In the genomic region with DNA sequence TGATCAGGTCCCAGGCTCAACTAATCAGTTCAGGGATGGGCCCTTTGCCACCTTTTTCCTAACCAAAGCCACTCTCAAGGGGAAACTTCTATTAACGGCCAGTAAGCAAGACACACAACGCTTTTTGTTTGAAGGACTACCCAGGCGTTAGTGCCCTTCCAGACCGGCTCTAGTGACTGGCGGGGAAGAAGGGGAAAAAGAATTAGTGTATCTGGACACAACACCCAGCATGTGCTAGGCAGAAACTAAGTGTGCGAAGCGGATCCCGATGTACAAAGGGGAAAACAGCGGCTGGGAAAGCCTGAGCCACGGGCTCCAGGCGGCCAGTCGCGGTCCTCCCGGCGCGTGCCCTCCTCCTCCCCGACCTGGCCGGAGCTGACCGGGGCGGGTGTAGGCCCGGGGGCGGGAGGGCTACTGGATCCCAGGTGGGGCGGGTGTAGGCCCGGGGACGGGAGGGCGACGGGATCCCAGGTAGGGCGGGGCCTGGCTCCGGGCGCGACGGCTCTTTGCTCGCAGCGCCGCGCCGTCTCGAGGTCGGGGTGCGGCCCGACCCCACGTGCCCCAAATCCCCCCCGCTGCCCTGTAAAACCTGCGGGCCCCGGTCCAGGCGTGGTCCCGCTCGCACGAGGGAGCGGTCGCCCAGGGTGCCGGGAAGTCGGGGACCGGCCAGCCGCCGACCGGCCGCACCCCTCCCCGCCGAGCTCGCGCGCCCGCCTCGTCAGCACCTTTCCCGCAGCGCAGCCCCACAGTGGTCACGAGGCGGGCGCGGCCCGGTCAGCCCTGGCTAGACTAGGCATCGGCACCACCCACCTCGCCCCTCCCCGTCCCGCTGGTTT, we compare ENCODE assay signal across 8 cellular contexts. TPM values are rescaled to one million over a fixed set of nuclear protein-coding genes. Genes with fewer than 3 reads are reported as not detected.
DNase-seq lines count a peak whose midpoint lies in the region; ATAC-seq lines count a peak whose summit lies in the region.

No MANE protein-coding gene starts in this region.

- POLR2A ChIA-PET in CD8-positive, alpha-beta memory T cell (lab: Charles Lee) = interaction anchor here (0.5 to 5.1 kb wide), 19 partner anchors 9 to 228 kb away, joined by 3 to 90 read pairs (median 7); partner anchors contain the start of genes C2orf42, MXD1, PCBP1 and PCYOX1

- peak overlapping the region; percentile 98 to 100 (median 100) for H3K27ac Mint-ChIP-seq in CD8-positive, alpha-beta memory T cell

- peak overlapping the region; percentile 88 for H3K27ac ChIP-seq in CD8-positive, alpha-beta memory T cell (ENCODE audit: low read depth, low read length)
- H3K27ac ChIP-seq in SJSA1 (peak overlapping the region; percentile 97), temporal lobe (ENCODE audit: low read depth, low read length) (peak overlapping the region; percentile 100)

- H3K4me1 ChIP-seq in CD8-positive, alpha-beta memory T cell (ENCODE audit: insufficient read depth, low read length) = peaks cover 53% of the 10 kb centered on the region
- peaks cover 32% of the 10 kb centered on the region for H3K4me1 ChIP-seq in SJSA1 (replicated peaks)

- no peaks in the 10 kb centered on the region for H3K36me3 ChIP-seq in CD8-positive, alpha-beta memory T cell (ENCODE audit: insufficient read depth, low read length)
- H3K36me3 ChIP-seq in SJSA1 = peaks cover 5% of the 10 kb centered on the region; the same call in 1 of the 2 replicates

- no peaks in the 10 kb centered on the region for H3K27me3 ChIP-seq in CD8-positive, alpha-beta memory T cell (ENCODE audit: insufficient read depth, low read length, poor library complexity, severe bottlenecking)
- no peaks in the 10 kb centered on the region for H3K27me3 ChIP-seq in SJSA1 (replicated peaks)

- peak overlapping the region; percentile 88 to 94 (median 90) for H3K4me3 Mint-ChIP-seq in CD8-positive, alpha-beta memory T cell

- no peaks in the 10 kb centered on the region for H3K9me3 ChIP-seq in CD8-positive, alpha-beta memory T cell (ENCODE audit: low read length)
- no peaks in the 10 kb centered on the region for H3K9me3 ChIP-seq in SJSA1 (replicated peaks)

- intact Hi-C loops in left colon (cut with DNase I, micrococcal nuclease) = loop anchor here (5.0 kb wide), 2 partner anchors 55 to 230 kb away; partner anchors contain the start of gene PCBP1 (in 1 of the 2)

- H3K27me3 Mint-ChIP-seq in CD8-positive, alpha-beta memory T cell = peaks cover 0 to 4% of the 10 kb centered on the region in 2 donors

- CTCF ChIA-PET in CD8-positive, alpha-beta memory T cell (lab: Charles Lee) = interaction anchor here (0.7 to 4.1 kb wide), 21 partner anchors 9 to 231 kb away, joined by 3 to 54 read pairs (median 7); partner anchors contain the start of genes C2orf42, MXD1, PCBP1 and PCYOX1

- peak overlapping the region; percentile 46 for H3K4me3 ChIP-seq in CD8-positive, alpha-beta memory T cell (ENCODE audit: low read length)
- H3K4me3 ChIP-seq in SJSA1 = peak overlapping the region; percentile 60

- ATAC-seq in GM19324 (IDR thresholded peaks at IDR 0.05; ENCODE audit: low FRiP score, unreplicated experiment) (peak; percentile 32), HG03342 (IDR thresholded peaks at IDR 0.05; ENCODE audit: unreplicated experiment) (peak; percentile 32), left colon (peak; percentile 64)

- peaks cover 54 to 76% (median 62%) of the 10 kb centered on the region in 3 donors for H3K4me1 Mint-ChIP-seq in CD8-positive, alpha-beta memory T cell

- H3K9me3 Mint-ChIP-seq in CD8-positive, alpha-beta memory T cell = no peaks in the 10 kb centered on the region

- peak in 2 of 5 donors; percentile 12 to 62 for DNase-seq in CD8-positive, alpha-beta memory T cell
- DNase-seq in SJSA1 (ENCODE audit: low read depth in 1 of 2, low spot score in 2 of 2) (peak in 1 of 2 experiments; percentile 57), cerebellar cortex (ENCODE audit: low spot score) (peak; percentile 70), left colon (no peak), RPMI8226 (no peak)

- peaks cover 0 to 4% (median 2%) of the 10 kb centered on the region in 3 donors for H3K36me3 Mint-ChIP-seq in CD8-positive, alpha-beta memory T cell

RNA-seq across cellular contexts. Expression of gene C2orf42, which starts 48.8 kb away (rescaled TPM):
- 10 to 100 TPM; 29.1 to 34.6 TPM for total RNA-seq in CD8-positive, alpha-beta memory T cell
- polyA plus RNA-seq in CD8-positive, alpha-beta memory T cell = 31.4 TPM
- total RNA-seq in SJSA1 (2014; rRNA removed; shearing (Covaris generic)) = 12.7 and 13.7 TPM in 2 replicates
- total RNA-seq in left colon (10 to 100 TPM in 1 of 2 donors, 1 to 10 TPM in 1; 7.8 to 13.9 TPM), temporal lobe (14.5 TPM)

RNA-seq across cellular contexts. Expression of gene PCBP1, which starts 54.7 kb away (rescaled TPM):
- 100 to 1,000 TPM; 428 to 434 TPM for total RNA-seq in CD8-positive, alpha-beta memory T cell
- 161 TPM for polyA plus RNA-seq in CD8-positive, alpha-beta memory T cell
- 17.7 and 25.2 TPM in 2 replicates for total RNA-seq in SJSA1 (2014; rRNA removed; shearing (Covaris generic))
- total RNA-seq in left colon = 100 to 1,000 TPM; 263 to 293 TPM
- total RNA-seq in temporal lobe = 36.6 TPM
